Comparison of ENCODE assay signal across 14 cellular contexts in genomic region chr7:105149827-105150226, GRCh38.
DNase-seq lines count a peak whose midpoint lies in the region; FAIRE-seq and TF ChIP-seq lines count a peak whose summit lies in the region.
"Had no signal": no experiment of that assay in that cellular context is flagged by ENCODE, and none has a peak within 500 bp of the region (broad histone marks: within the 10 kb centered on the region; RNA-seq: fewer than 3 reads in every experiment).

No MANE protein-coding gene starts in this region.

- H3K27me3 ChIP-seq in keratinocyte (ENCODE audit: control insufficient read depth, extremely low read depth, insufficient read depth, low read length), result no peaks in the 10 kb centered on the region
- H3K27me3 ChIP-seq: esophagus muscularis mucosa, suprapubic skin had no signal

- no peak overlapping the region for H2AFZ ChIP-seq in keratinocyte (ENCODE audit: control insufficient read depth, low read length)

- no peak for TF ChIP-seq CTCF in keratinocyte (optimal IDR thresholded peaks at IDR 0.05 in 1 of 3, IDR thresholded peaks at IDR 0.05 in 1 of 3, conservative IDR thresholded peaks at IDR 0.05 in 1 of 3; ENCODE audit: extremely low read depth in 1 of 3, insufficient read depth in 2 of 3, low read length in 3 of 3)

- peak overlapping the region; percentile 57 for H3K27ac ChIP-seq in keratinocyte (ENCODE audit: control insufficient read depth, insufficient read depth, low read length)
- H3K27ac ChIP-seq: esophagus muscularis mucosa, suprapubic skin had no signal

- peak; percentile 51 for FAIRE-seq in keratinocyte (lab: Jason Lieb, UNC)
- FAIRE-seq: islet of Langerhans had no signal

- peak overlapping the region; percentile 49 for H3K4me2 ChIP-seq in keratinocyte (ENCODE audit: control insufficient read depth, extremely low read depth, insufficient read depth, low read depth, low read length)

- H3K9me3 ChIP-seq in keratinocyte (ENCODE audit: control insufficient read depth, low read depth, low read length), result no peaks in the 10 kb centered on the region
- H3K9me3 ChIP-seq: esophagus muscularis mucosa, suprapubic skin had no signal

- H4K20me1 ChIP-seq in keratinocyte (ENCODE audit: control insufficient read depth, extremely low read depth, insufficient read depth, low read length), result no peaks in the 10 kb centered on the region

- no peak overlapping the region for H3K4me3 ChIP-seq in keratinocyte (ENCODE audit: control insufficient read depth in 2 of 3, extremely low read depth in 1 of 3, insufficient read depth in 2 of 3, low read depth in 1 of 3, low read length in 3 of 3)
- H3K4me3 ChIP-seq: esophagus muscularis mucosa, suprapubic skin had no signal

- H3K79me2 ChIP-seq in keratinocyte (ENCODE audit: control insufficient read depth, insufficient read depth, low read length), result no peaks in the 10 kb centered on the region

- peak; percentile 86 for DNase-seq in Daoy (ENCODE audit: low read depth)
- peak; percentile 88 for DNase-seq in HT1080 (ENCODE audit: low read depth)
- peak; percentile 27 for DNase-seq in amniotic epithelial cell (ENCODE audit: low read depth)
- no peak for DNase-seq in keratinocyte (ENCODE audit: low read depth, low spot score)
- no peak for DNase-seq in G401 (ENCODE audit: low spot score)
- DNase-seq in NCI-H2227 treated with DMSO at 0.1 percent for 48 hours (lab: John Stamatoyannopoulos, UW), result no peak
- DNase-seq in T-helper 2 cell, result no peak
- no peak for DNase-seq in NCI-H2081 treated with DMSO at 0.1 percent for 48 hours (lab: John Stamatoyannopoulos, UW)
- DNase-seq: KG1, retina, T-cell had no signal

- dilution Hi-C loops in keratinocyte (cut with MboI; ENCODE audit: extremely low pct_ligation_motif_present, low sequenced_read_pairs), result no loop called here

- no peak overlapping the region for H3K9ac ChIP-seq in keratinocyte (ENCODE audit: control insufficient read depth, extremely low read depth, insufficient read depth, low read length)

- H3K36me3 ChIP-seq in keratinocyte (ENCODE audit: control insufficient read depth in 2 of 2, extremely low read depth in 1 of 2, insufficient read depth in 2 of 2, low read length in 2 of 2), result peaks cover 5 to 7% of the 10 kb centered on the region in 2 experiments
- H3K36me3 ChIP-seq: esophagus muscularis mucosa had no signal

- no peaks in the 10 kb centered on the region for H3K9me1 ChIP-seq in keratinocyte (ENCODE audit: control insufficient read depth, extremely low read depth, insufficient read depth, low read length)

- in situ Hi-C loops in G401 (cut with HindIII; ENCODE audit: low sequenced_read_pairs), result no loop called here

- peaks cover 13% of the 10 kb centered on the region for H3K4me1 ChIP-seq in keratinocyte (ENCODE audit: control insufficient read depth, extremely low read depth, insufficient read depth, low read length)
- H3K4me1 ChIP-seq: suprapubic skin had no signal

Comparison
In these comparisons a context has a peak if more than half of its experiments do, and no peak if none do; other contexts are left out.
1. DNase-seq: peak in Daoy (single experiment), HT1080 (single experiment) and amniotic epithelial cell (single experiment); none in keratinocyte (single experiment), G401 (single experiment), NCI-H2227 treated with DMSO at 0.1 percent for 48 hours (single experiment), T-helper 2 cell (0 of 5) and NCI-H2081 treated with DMSO at 0.1 percent for 48 hours (single experiment).